ENCODE assay signal across 8 cellular contexts in genomic region chr2:86623549-86624547, GRCh38. TPM values are rescaled to one million over a fixed set of nuclear protein-coding genes. Genes with fewer than 3 reads are reported as not detected.
DNase-seq lines count a peak whose midpoint lies in the region; TF ChIP-seq lines count a peak whose summit lies in the region.

TSS of gene RNF103 (minus strand) at chr2:86623865. CDS start at chr2:86622886, 979 bp downstream.

- no peaks in the 10 kb centered on the region for H3K9me3 Mint-ChIP-seq in HFFc6
- H3K9me3 Mint-ChIP-seq in activated naive CD8-positive, alpha-beta T cell (ENCODE audit: low read depth) = no peaks in the 10 kb centered on the region

- peaks cover 37% of the 10 kb centered on the region for H3K79me2 ChIP-seq in osteoblast (ENCODE audit: insufficient read depth, low read length)

- H3K4me1 ChIP-seq in osteoblast (ENCODE audit: insufficient read depth, low read length) (peaks cover 12% of the 10 kb centered on the region), testis (peaks cover 16% of the 10 kb centered on the region)

- intact Hi-C loops in testis (cut with DNase I; ENCODE audit: low total_unique reads) = no loop called here

- H2AFZ ChIP-seq in osteoblast (ENCODE audit: low read length) = peak within 1 kb of the TSS; percentile 97

- peaks cover 13% of the 10 kb centered on the region for H4K20me1 ChIP-seq in osteoblast (ENCODE audit: insufficient read depth, low read length)

- H3K27me3 Mint-ChIP-seq in HFFc6 (ENCODE audit: insufficient read depth) = peaks cover 12% of the 10 kb centered on the region
- no peaks in the 10 kb centered on the region for H3K27me3 Mint-ChIP-seq in activated naive CD8-positive, alpha-beta T cell

- H3K4me1 Mint-ChIP-seq in HFFc6 (ENCODE audit: low read depth) = peaks cover 23% of the 10 kb centered on the region
- peaks cover 44% of the 10 kb centered on the region for H3K4me1 Mint-ChIP-seq in activated naive CD8-positive, alpha-beta T cell (ENCODE audit: low read depth)

- H3K27ac ChIP-seq in osteoblast (ENCODE audit: low read depth, low read length) (peak within 1 kb of the TSS; percentile 84), testis (peak within 1 kb of the TSS; percentile 96)

- H3K4me3 Mint-ChIP-seq in HFFc6 = peak within 1 kb of the TSS; percentile 97
- peak within 1 kb of the TSS; percentile 85 for H3K4me3 Mint-ChIP-seq in activated naive CD8-positive, alpha-beta T cell

- peak within 1 kb of the TSS; percentile 92 for H3K27ac Mint-ChIP-seq in HFFc6
- peak within 1 kb of the TSS; percentile 92 for H3K27ac Mint-ChIP-seq in activated naive CD8-positive, alpha-beta T cell

- peak; percentile 93 for DNase-seq in GM06990 (ENCODE audit: extremely low read depth, insufficient read length)
- DNase-seq in HFFc6 = peak; percentile 79
- peak; percentile 91 for DNase-seq in NCI-H1092 (lab: John Stamatoyannopoulos, UW)
- peak; percentile 91 for DNase-seq in SKM-1 treated with dmso at 0.1 percent for 144 hours (lab: John Stamatoyannopoulos, UW; ENCODE audit: unreplicated experiment)
- DNase-seq in glomerular visceral epithelial cell (ENCODE audit: extremely low spot score) = peak; percentile 87
- DNase-seq in osteoblast (ENCODE audit: insufficient read length, low spot score, missing footprints) = peak; percentile 99
- peak; percentile 98 for DNase-seq in testis

- H3K4me2 ChIP-seq in osteoblast (ENCODE audit: insufficient read depth, low read length) = peak within 1 kb of the TSS; percentile 92

- no peak for TF ChIP-seq CTCF in GM06990 (IDR thresholded peaks at IDR 0.05; ENCODE audit: insufficient read depth, low read length, poor library complexity, severe bottlenecking)
- TF ChIP-seq CTCF in HFFc6 (IDR thresholded peaks at IDR 0.05) = no peak; the same call in 1 of the 2 replicates
- TF ChIP-seq CTCF in osteoblast (IDR thresholded peaks at IDR 0.05; ENCODE audit: extremely low read depth, low read depth, low read length) = no peak
- no peak for TF ChIP-seq CTCF in testis (IDR thresholded peaks at IDR 0.05)

- H3K9me3 ChIP-seq in osteoblast (ENCODE audit: low read depth, low read length) (no peaks in the 10 kb centered on the region), testis (no peaks in the 10 kb centered on the region)

- H3K4me3 ChIP-seq in GM06990 (replicated peaks; ENCODE audit: low read depth, low read length) = peak within 1 kb of the TSS; percentile 89
- H3K4me3 ChIP-seq in osteoblast (ENCODE audit: insufficient read depth, low read length) = peak within 1 kb of the TSS; percentile 95
- H3K4me3 ChIP-seq in testis = peak within 1 kb of the TSS; percentile 83

- H3K36me3 Mint-ChIP-seq in HFFc6 (ENCODE audit: low read depth) = no peaks in the 10 kb centered on the region
- H3K36me3 Mint-ChIP-seq in activated naive CD8-positive, alpha-beta T cell = peaks cover 5% of the 10 kb centered on the region

- WGBS in testis, 2 donors = 6 to 10% methylated on average over 48 to 74 of the region's 74 CpGs

- H3K36me3 ChIP-seq in GM06990 (ENCODE audit: control insufficient read depth, insufficient read depth, low read length) = no peaks in the 10 kb centered on the region; the same call in 1 of the 2 replicates
- peaks cover 10% of the 10 kb centered on the region for H3K36me3 ChIP-seq in osteoblast (ENCODE audit: insufficient read depth, low read length)
- H3K36me3 ChIP-seq in testis (ENCODE audit: low read depth, missing control alignments) = no peaks in the 10 kb centered on the region

- peak; percentile 99 for TF ChIP-seq POLR2A in testis (IDR thresholded peaks at IDR 0.05)

- H3K27me3 ChIP-seq in GM06990 (replicated peaks; ENCODE audit: control insufficient read depth, insufficient read depth, low read length) (no peaks in the 10 kb centered on the region), osteoblast (ENCODE audit: insufficient read depth, low read length) (peaks cover 6% of the 10 kb centered on the region), testis (no peaks in the 10 kb centered on the region)

RNA-seq across cellular contexts. Expression of gene RNF103, which starts in this region (rescaled TPM):
- total RNA-seq in HFFc6 (2021; fragmentation: NEBNext Ultra II Directional; extraction: Animal tissue kit (Norgen Biotek cat#: 25700)) = 10 to 100 TPM; 11.3 to 18.5 (median 13.1) TPM
- total RNA-seq in osteoblast (28.2 and 37.4 TPM in 2 replicates), testis (10 to 100 TPM; 48.2 to 59.7 TPM)
- polyA plus RNA-seq in testis (ENCODE audit: insufficient read depth, low read depth, low replicate concordance) = 53.7 TPM

Comparison
In these comparisons a context has a peak if more than half of its experiments do, and no peak if none do; other contexts are left out.
1. Peak in every context shown above with its lines: DNase-seq, H3K4me3 ChIP-seq and H3K27ac ChIP-seq.